In genomic region chr10:120945801-120946302, GRCh38 we compare ENCODE assay signal across 12 cellular contexts.
DNase-seq lines count a peak whose midpoint lies in the region; ATAC-seq, FAIRE-seq and TF ChIP-seq lines count a peak whose summit lies in the region.
"Had no signal": no experiment of that assay in that cellular context is flagged by ENCODE, and none has a peak within 500 bp of the region (broad histone marks: within the 10 kb centered on the region; RNA-seq: fewer than 3 reads in every experiment).

No MANE protein-coding gene starts in this region.

- H3K27ac ChIP-seq in breast epithelium (peak overlapping the region; percentile 1 to 12), small intestine (ENCODE audit: low read depth in 1 of 2, low read length in 1 of 2) (no peak overlapping the region), MM.1S (ENCODE audit: low read length) (no peak overlapping the region)

- H3F3A ChIP-seq in MM.1S (ENCODE audit: insufficient read depth, low read length), result no peaks in the 10 kb centered on the region

- H3K4me3 ChIP-seq in breast epithelium (no peak overlapping the region), small intestine (ENCODE audit: low read depth in 1 of 2, low read length in 2 of 2) (no peak overlapping the region), MM.1S (ENCODE audit: low read length) (no peak overlapping the region)

- TF ChIP-seq CTCF in breast epithelium (IDR thresholded peaks at IDR 0.05) (no peak), MM.1S (IDR thresholded peaks at IDR 0.05; ENCODE audit: low read length) (no peak)

- H4K20me1 ChIP-seq in MM.1S (ENCODE audit: insufficient read depth, low read length), result no peaks in the 10 kb centered on the region

- peak; percentile 38 for DNase-seq in HPDE6-E6E7 (ENCODE audit: extremely low spot score)
- peak; percentile 81 to 83 for DNase-seq in breast epithelium (ENCODE audit: low spot score in 2 of 2)
- peak; percentile 37 for DNase-seq in kidney glomerular epithelial cell (lab: John Stamatoyannopoulos, UW)
- DNase-seq in small intestine, result peak; percentile 19
- DNase-seq in MM.1S, result no peak
- no peak for DNase-seq in NCI-H2227 treated with DMSO at 0.1 percent for 48 hours (lab: John Stamatoyannopoulos, UW)
- DNase-seq: COR-L47, KBM-7, NCI-H82, T-helper 2 cell had no signal

- H3K36me3 ChIP-seq in breast epithelium, result no peaks in the 10 kb centered on the region
- H3K36me3 ChIP-seq in small intestine (ENCODE audit: control insufficient read depth in 2 of 2, insufficient read depth in 2 of 2, low read length in 2 of 2), result no peaks in the 10 kb centered on the region
- no peaks in the 10 kb centered on the region for H3K36me3 ChIP-seq in MM.1S (replicated peaks; ENCODE audit: insufficient read depth, low read length)

- peaks cover 0 to 24% of the 10 kb centered on the region in 2 donors for H3K27me3 ChIP-seq in breast epithelium
- H3K27me3 ChIP-seq in small intestine (ENCODE audit: control insufficient read depth in 2 of 2, insufficient read depth in 2 of 2, low read length in 2 of 2), result peaks cover 0 to 5% of the 10 kb centered on the region in 2 donors
- H3K27me3 ChIP-seq in MM.1S (replicated peaks; ENCODE audit: insufficient read depth, low read length), result peaks cover 9% of the 10 kb centered on the region

- no peaks in the 10 kb centered on the region for H3K79me2 ChIP-seq in MM.1S (ENCODE audit: low read length)

- TF ChIP-seq POLR2A in breast epithelium (IDR thresholded peaks at IDR 0.05), result no peak

- ATAC-seq in HG02970 (IDR thresholded peaks at IDR 0.05; ENCODE audit: low FRiP score, unreplicated experiment), result no peak
- no peak for ATAC-seq in HG03139 (IDR thresholded peaks at IDR 0.05; ENCODE audit: unreplicated experiment)

- no peak overlapping the region for H3K4me2 ChIP-seq in MM.1S (ENCODE audit: low read depth, low read length)

- no peaks in the 10 kb centered on the region for H3K9me3 ChIP-seq in breast epithelium
- H3K9me3 ChIP-seq in small intestine (ENCODE audit: control insufficient read depth, low read depth), result no peaks in the 10 kb centered on the region
- H3K9me3 ChIP-seq in MM.1S (replicated peaks; ENCODE audit: insufficient read depth, low read length), result no peaks in the 10 kb centered on the region

- H3K9ac ChIP-seq in MM.1S (ENCODE audit: low read length), result no peak overlapping the region

- 22 to 55% (median 36%) methylated on average over 8 of the region's 8 CpGs for WGBS in small intestine, 3 donors

- no peaks in the 10 kb centered on the region for H3K9me2 ChIP-seq in MM.1S (replicated peaks; ENCODE audit: insufficient read depth, low read length)

- no peak for FAIRE-seq in small intestine (lab: Jason Lieb, UNC)

- H2AFZ ChIP-seq in MM.1S (ENCODE audit: low read length), result no peak overlapping the region

- intact Hi-C loops in breast epithelium (cut with DNase I; ENCODE audit: low total_unique reads), result loop anchor here (5.0 kb wide), 1 partner anchor 951 kb away; no protein-coding TSS in a partner anchor

- no peaks in the 10 kb centered on the region for H3K4me1 ChIP-seq in breast epithelium
- H3K4me1 ChIP-seq in small intestine (ENCODE audit: control insufficient read depth in 2 of 2, insufficient read depth in 1 of 2, low read depth in 1 of 2, low read length in 1 of 2), result no peaks in the 10 kb centered on the region
- H3K4me1 ChIP-seq in MM.1S (ENCODE audit: low read length), result no peaks in the 10 kb centered on the region

Comparison
In these comparisons a context has a peak if more than half of its experiments do, and no peak if none do; other contexts are left out.
1. DNase-seq: peak in HPDE6-E6E7 (single experiment), breast epithelium (2 of 2), kidney glomerular epithelial cell (single experiment) and small intestine (single experiment); none in MM.1S (single experiment) and NCI-H2227 treated with DMSO at 0.1 percent for 48 hours (single experiment).
2. H3K27ac ChIP-seq: peak in breast epithelium (2 of 2); none in small intestine (0 of 2) and MM.1S (single experiment).